14 cellular contexts compared by ENCODE assay signal in genomic region chr4:101960431-101960830, GRCh38.
DNase-seq lines count a peak whose midpoint lies in the region; ATAC-seq and TF ChIP-seq lines count a peak whose summit lies in the region.
"Had no signal": no experiment of that assay in that cellular context is flagged by ENCODE, and none has a peak within 500 bp of the region (broad histone marks: within the 10 kb centered on the region; RNA-seq: fewer than 3 reads in every experiment).

No MANE protein-coding gene starts in this region.

- H3F3A ChIP-seq in smooth muscle cell (ENCODE audit: low read depth), result no peaks in the 10 kb centered on the region

- H3K27me3 ChIP-seq in OCI-LY3 (ENCODE audit: low read depth, low read length) (no peaks in the 10 kb centered on the region), smooth muscle cell (ENCODE audit: low read depth) (no peaks in the 10 kb centered on the region)

- H3K4me3 ChIP-seq in OCI-LY3 (ENCODE audit: low read length), result peak overlapping the region; percentile 29
- H3K4me3 ChIP-seq in smooth muscle cell, result no peak overlapping the region
- H3K4me3 ChIP-seq: HAP-1 had no signal

- H2AFZ ChIP-seq in OCI-LY3 (ENCODE audit: low read depth, low read length) (peak overlapping the region; percentile 56; the same call in 1 of the 2 replicates), smooth muscle cell (ENCODE audit: low read depth) (peak overlapping the region; percentile 52)

- H3K4me2 ChIP-seq in OCI-LY3 (ENCODE audit: low read length), result peak overlapping the region; percentile 43
- no peak overlapping the region for H3K4me2 ChIP-seq in smooth muscle cell

- H4K20me1 ChIP-seq in OCI-LY3 (ENCODE audit: insufficient read depth, low read length) (no peaks in the 10 kb centered on the region), smooth muscle cell (ENCODE audit: low read depth) (no peaks in the 10 kb centered on the region)

- H3K9me3 ChIP-seq in OCI-LY3 (ENCODE audit: insufficient read depth, low read length), result no peaks in the 10 kb centered on the region
- H3K9me3 ChIP-seq in smooth muscle cell (replicated peaks; ENCODE audit: low read depth), result no peaks in the 10 kb centered on the region
- H3K9me3 ChIP-seq: HAP-1 had no signal

- ATAC-seq in GM18873 (IDR thresholded peaks at IDR 0.05; ENCODE audit: low FRiP score, unreplicated experiment), result peak; percentile 44

- in situ Hi-C loops in KBM-7 (cut with MboI; ENCODE audit: low pct_unique_long_range_greater_than_20kb, low sequenced_read_pairs), result no loop called here
- in situ Hi-C loops in ACHN (cut with HindIII; ENCODE audit: low pct_ligation_motif_present, low pct_unique_long_range_greater_than_20kb, low sequenced_read_pairs), result no loop called here

- H3K4me1 ChIP-seq in OCI-LY3 (ENCODE audit: low read length) (peaks cover 28% of the 10 kb centered on the region), smooth muscle cell (ENCODE audit: low read depth) (no peaks in the 10 kb centered on the region)

- DNase-seq in KBM-7 (peak; percentile 31), smooth muscle cell (lab: John Stamatoyannopoulos, UW; ENCODE audit: unreplicated experiment) (no peak), RPMI8226 (no peak), ACHN (no peak)
- DNase-seq in stimulated activated CD8-positive, alpha-beta memory T cell treated with anti-CD3 and anti-CD28 coated beads, Interleukin-4, amount 100 ng/mL, for 48 hours, result no peak
- DNase-seq: AML-193, COR-L47, DMS153, NCI-H1092 treated with DMSO at 0.1 percent for 48 hours, NCI-H2081 treated with DMSO at 0.1 percent for 48 hours, OCI-M1 had no signal

- H3K27ac ChIP-seq in OCI-LY3 (ENCODE audit: low read length) (peak overlapping the region; percentile 49), smooth muscle cell (ENCODE audit: low read depth) (no peak overlapping the region)

- no peak for TF ChIP-seq CTCF in OCI-LY3 (IDR thresholded peaks at IDR 0.05; ENCODE audit: low read depth, low read length)
- no peak for TF ChIP-seq CTCF in smooth muscle cell (IDR thresholded peaks at IDR 0.05; ENCODE audit: borderline replicate concordance, insufficient read depth, poor library complexity, severe bottlenecking)

- H3K9ac ChIP-seq in OCI-LY3 (ENCODE audit: low read length) (no peak overlapping the region), smooth muscle cell (ENCODE audit: low read depth) (no peak overlapping the region)

- WGBS in smooth muscle cell (ENCODE audit: low lambda C conversion rate), result 96% methylated on average over 4 of the region's 4 CpGs

- H3K79me2 ChIP-seq in OCI-LY3 (ENCODE audit: low read length), result no peaks in the 10 kb centered on the region
- H3K79me2 ChIP-seq in smooth muscle cell (ENCODE audit: low read depth), result no peaks in the 10 kb centered on the region

- H3K36me3 ChIP-seq in OCI-LY3 (replicated peaks; ENCODE audit: low read depth, low read length) (no peaks in the 10 kb centered on the region), smooth muscle cell (ENCODE audit: low read depth) (no peaks in the 10 kb centered on the region)
- H3K36me3 ChIP-seq: HAP-1 had no signal
